ENCODE assay signal across 18 cellular contexts in genomic region chr3:143236226-143236964, GRCh38.
DNase-seq lines count a peak whose midpoint lies in the region; ATAC-seq and TF ChIP-seq lines count a peak whose summit lies in the region.
"Had no signal": no experiment of that assay in that cellular context is flagged by ENCODE, and none has a peak within 500 bp of the region (broad histone marks: within the 10 kb centered on the region; RNA-seq: fewer than 3 reads in every experiment).

No MANE protein-coding gene starts in this region.

- no peak overlapping the region for H3K9ac ChIP-seq in endodermal cell (ENCODE audit: extremely low read depth, low read length, poor library complexity, severe bottlenecking)

- 93 to 94% methylated on average over 6 to 10 of the region's 11 CpGs for WGBS in endodermal cell (ENCODE audit: insufficient coverage in 1 of 2, insufficient read length in 1 of 2), 2 experiments
- 89 to 92% (median 90%) methylated on average over 11 of the region's 11 CpGs for WGBS in heart left ventricle, 4 donors
- WGBS in psoas muscle, 3 donors, result 84 to 89% (median 86%) methylated on average over 11 of the region's 11 CpGs

- no peak overlapping the region for H3K4me3 Mint-ChIP-seq in activated CD4-positive, alpha-beta T cell treated with anti-CD3 and anti-CD28 coated beads for 36 hours
- H3K4me3 Mint-ChIP-seq in endodermal cell, result no peak overlapping the region
- peak overlapping the region in 1 of 2 donors; percentile 47 for H3K4me3 Mint-ChIP-seq in stimulated activated naive B cell treated with anti-CD40 and anti-IgM and Interleukin-4, amounts not matched to agents 10 μg/mL and 1 μg/mL and 100 μg/mL, for 72 hours
- no peak overlapping the region for H3K4me3 Mint-ChIP-seq in CD8-positive, alpha-beta T cell

- H3K36me3 Mint-ChIP-seq in activated CD4-positive, alpha-beta T cell treated with anti-CD3 and anti-CD28 coated beads for 36 hours (ENCODE audit: low read depth), result no peaks in the 10 kb centered on the region
- H3K36me3 Mint-ChIP-seq in endodermal cell (ENCODE audit: low read depth), result no peaks in the 10 kb centered on the region
- peaks cover 0 to 2% of the 10 kb centered on the region in 2 donors for H3K36me3 Mint-ChIP-seq in stimulated activated naive B cell treated with anti-CD40 and anti-IgM and Interleukin-4, amounts not matched to agents 10 μg/mL and 1 μg/mL and 100 μg/mL, for 72 hours
- peaks cover 2% of the 10 kb centered on the region for H3K36me3 Mint-ChIP-seq in CD8-positive, alpha-beta T cell

- TF ChIP-seq RAD21 in Ishikawa (IDR thresholded peaks at IDR 0.05; ENCODE audit: low read depth), result no peak

- DNase-seq in activated CD4-positive, alpha-beta T cell treated with anti-CD3 and anti-CD28 coated beads for 36 hours, result no peak
- DNase-seq in activated CD4-positive, alpha-beta T cell treated with anti-CD3 and anti-CD28 coated beads for 4 hours, result no peak
- DNase-seq in endodermal cell (no peak), heart left ventricle (no peak), psoas muscle (no peak)
- no peak for DNase-seq in stimulated activated naive B cell treated with anti-CD40 and anti-IgM and Interleukin-4, amounts not matched to agents 10 μg/mL and 1 μg/mL and 100 μg/mL, for 72 hours
- no peak for DNase-seq in CD8-positive, alpha-beta T cell
- DNase-seq: activated CD4-positive, alpha-beta T cell treated with anti-CD3 and anti-CD28 coated beads, Interleukin-2, amount 50 U/mL, for 4 hours; activated effector memory CD4-positive, alpha-beta T cell treated with Interleukin-2 at 50 U/mL for 16 hours; DMS 273 treated with DMSO at 0.1 percent for 48 hours; left cardiac atrium; NCI-H2107; OCI-M1; spleen; T-helper 1 cell; uterus had no signal

- POLR2A ChIA-PET in activated CD4-positive, alpha-beta T cell treated with anti-CD3 and anti-CD28 coated beads for 36 hours (lab: Charles Lee), result no interaction called here
- POLR2A ChIA-PET in CD8-positive, alpha-beta T cell (lab: Charles Lee), result no interaction called here

- H3K27me3 ChIP-seq in endodermal cell (ENCODE audit: control insufficient read depth, insufficient read depth, low read length, poor library complexity, severe bottlenecking) (no peaks in the 10 kb centered on the region), heart left ventricle (no peaks in the 10 kb centered on the region), psoas muscle (ENCODE audit: insufficient read depth in 3 of 3, low read length in 2 of 3) (peaks cover 0 to 3% (median 2%) of the 10 kb centered on the region in 3 donors)
- no peaks in the 10 kb centered on the region for H3K27me3 ChIP-seq in CD8-positive, alpha-beta T cell (ENCODE audit: insufficient read depth, low read length)
- H3K27me3 ChIP-seq: spleen, uterus had no signal

- H3K9me3 Mint-ChIP-seq in activated CD4-positive, alpha-beta T cell treated with anti-CD3 and anti-CD28 coated beads for 36 hours (ENCODE audit: low read depth), result peaks cover 3% of the 10 kb centered on the region
- no peaks in the 10 kb centered on the region for H3K9me3 Mint-ChIP-seq in endodermal cell
- H3K9me3 Mint-ChIP-seq in stimulated activated naive B cell treated with anti-CD40 and anti-IgM and Interleukin-4, amounts not matched to agents 10 μg/mL and 1 μg/mL and 100 μg/mL, for 72 hours, result peaks cover 0 to 8% of the 10 kb centered on the region in 2 donors
- peaks cover 3% of the 10 kb centered on the region for H3K9me3 Mint-ChIP-seq in CD8-positive, alpha-beta T cell

- TF ChIP-seq CTCF in endodermal cell (conservative IDR thresholded peaks at IDR 0.05), result no peak
- TF ChIP-seq CTCF in heart left ventricle (IDR thresholded peaks at IDR 0.05), result no peak
- no peak for TF ChIP-seq CTCF in CD8-positive, alpha-beta T cell (IDR thresholded peaks at IDR 0.05)
- TF ChIP-seq CTCF in psoas muscle (IDR thresholded peaks at IDR 0.05), result no peak

- no peaks in the 10 kb centered on the region for H3K36me3 ChIP-seq in endodermal cell (ENCODE audit: control insufficient read depth, insufficient read depth, low read length)
- H3K36me3 ChIP-seq in heart left ventricle, result no peaks in the 10 kb centered on the region
- H3K36me3 ChIP-seq in CD8-positive, alpha-beta T cell (ENCODE audit: insufficient read depth, low read length), result no peaks in the 10 kb centered on the region
- H3K36me3 ChIP-seq in psoas muscle (ENCODE audit: insufficient read depth in 1 of 2, low read depth in 1 of 2), result no peaks in the 10 kb centered on the region
- H3K36me3 ChIP-seq: spleen, uterus had no signal

- CTCF ChIA-PET in activated CD4-positive, alpha-beta T cell treated with anti-CD3 and anti-CD28 coated beads for 36 hours (lab: Charles Lee), result interaction anchor here (0.5 to 1.1 kb wide), 2 partner anchors 37 to 197 kb away, joined by 3 read pairs; no protein-coding TSS in a partner anchor
- CTCF ChIA-PET in CD8-positive, alpha-beta T cell (lab: Charles Lee), result no interaction called here

- H3K4me3 ChIP-seq in endodermal cell (ENCODE audit: low read length) (no peak overlapping the region), heart left ventricle (no peak overlapping the region), psoas muscle (no peak overlapping the region)
- H3K4me3 ChIP-seq in CD8-positive, alpha-beta T cell (ENCODE audit: low read depth, low read length), result no peak overlapping the region
- H3K4me3 ChIP-seq: A549, spleen, uterus had no signal

- peak overlapping the region; percentile 75 for H3K27ac ChIP-seq in endodermal cell (ENCODE audit: low read depth, low read length)
- H3K27ac ChIP-seq in heart left ventricle, result no peak overlapping the region
- no peak overlapping the region for H3K27ac ChIP-seq in CD8-positive, alpha-beta T cell (ENCODE audit: low read depth, low read length)
- no peak overlapping the region for H3K27ac ChIP-seq in psoas muscle
- H3K27ac ChIP-seq: A549, uterus had no signal

- H3K4me1 ChIP-seq in endodermal cell (ENCODE audit: control insufficient read depth, insufficient read depth, low read length) (no peaks in the 10 kb centered on the region), heart left ventricle (no peaks in the 10 kb centered on the region), psoas muscle (no peaks in the 10 kb centered on the region)
- no peaks in the 10 kb centered on the region for H3K4me1 ChIP-seq in CD8-positive, alpha-beta T cell (ENCODE audit: insufficient read depth, low read length)
- H3K4me1 ChIP-seq: A549, uterus had no signal

- ATAC-seq in activated CD4-positive, alpha-beta T cell treated with anti-CD3 and anti-CD28 coated beads for 36 hours, result peak; percentile 30
- peak; percentile 74 to 75 for ATAC-seq in stimulated activated naive B cell treated with anti-CD40 and anti-IgM and Interleukin-4, amounts not matched to agents 10 μg/mL and 1 μg/mL and 100 μg/mL, for 72 hours (replicated peaks)
- ATAC-seq in heart left ventricle, result no peak
- no peak for ATAC-seq in CD8-positive, alpha-beta T cell
- ATAC-seq in psoas muscle, result no peak
- ATAC-seq: A549, left cardiac atrium had no signal

- H3K9me3 ChIP-seq in endodermal cell (ENCODE audit: control insufficient read depth, low read length) (no peaks in the 10 kb centered on the region), heart left ventricle (peaks cover 0 to 6% (median 0%) of the 10 kb centered on the region in 12 donors), psoas muscle (no peaks in the 10 kb centered on the region)
- H3K9me3 ChIP-seq in CD8-positive, alpha-beta T cell (ENCODE audit: low read length), result no peaks in the 10 kb centered on the region
- H3K9me3 ChIP-seq: A549, spleen, uterus had no signal

- intact Hi-C loops in activated CD4-positive, alpha-beta T cell treated with anti-CD3 and anti-CD28 coated beads for 36 hours (cut with DNase I, micrococcal nuclease), result no loop called here
- intact Hi-C loops in heart left ventricle (cut with DNase I), result no loop called here
- intact Hi-C loops in CD8-positive, alpha-beta T cell (cut with DNase I, micrococcal nuclease), result no loop called here
- intact Hi-C loops in psoas muscle (cut with DNase I), result no loop called here

- no peaks in the 10 kb centered on the region for H3K27me3 Mint-ChIP-seq in activated CD4-positive, alpha-beta T cell treated with anti-CD3 and anti-CD28 coated beads for 36 hours
- H3K27me3 Mint-ChIP-seq in endodermal cell (ENCODE audit: insufficient read depth), result peaks cover 3% of the 10 kb centered on the region
- H3K27me3 Mint-ChIP-seq in stimulated activated naive B cell treated with anti-CD40 and anti-IgM and Interleukin-4, amounts not matched to agents 10 μg/mL and 1 μg/mL and 100 μg/mL, for 72 hours, result no peaks in the 10 kb centered on the region
- H3K27me3 Mint-ChIP-seq in CD8-positive, alpha-beta T cell (ENCODE audit: low read depth), result no peaks in the 10 kb centered on the region

- H3K27ac Mint-ChIP-seq in activated CD4-positive, alpha-beta T cell treated with anti-CD3 and anti-CD28 coated beads for 36 hours, result no peak overlapping the region
- no peak overlapping the region for H3K27ac Mint-ChIP-seq in endodermal cell
- H3K27ac Mint-ChIP-seq in stimulated activated naive B cell treated with anti-CD40 and anti-IgM and Interleukin-4, amounts not matched to agents 10 μg/mL and 1 μg/mL and 100 μg/mL, for 72 hours, result peak overlapping the region; percentile 3
- H3K27ac Mint-ChIP-seq in CD8-positive, alpha-beta T cell, result no peak overlapping the region

- peaks cover 8% of the 10 kb centered on the region for H3K4me1 Mint-ChIP-seq in activated CD4-positive, alpha-beta T cell treated with anti-CD3 and anti-CD28 coated beads for 36 hours
- no peaks in the 10 kb centered on the region for H3K4me1 Mint-ChIP-seq in endodermal cell
- H3K4me1 Mint-ChIP-seq in stimulated activated naive B cell treated with anti-CD40 and anti-IgM and Interleukin-4, amounts not matched to agents 10 μg/mL and 1 μg/mL and 100 μg/mL, for 72 hours, result peaks cover 6 to 22% of the 10 kb centered on the region in 2 donors
- peaks cover 14% of the 10 kb centered on the region for H3K4me1 Mint-ChIP-seq in CD8-positive, alpha-beta T cell (ENCODE audit: low read depth)

- 0 out of 2 replicates have a peak, but pooled peaks have one; percentile 23 for TF ChIP-seq EP300 in Ishikawa (IDR thresholded peaks at IDR 0.05; ENCODE audit: borderline replicate concordance)

- no peak for TF ChIP-seq POLR2A in heart left ventricle (IDR thresholded peaks at IDR 0.05)

TF ChIP-seq in Ishikawa, 13 proteins besides CTCF, POLR2A, EP300 and RAD21 (continues in another document):
- TF ChIP-seq EGR1 (IDR thresholded peaks at IDR 0.05) (no peak), CEBPB (IDR thresholded peaks at IDR 0.05) (peak; percentile 32; the same call in 1 of the 2 replicates)

Comparison
In these comparisons a context has a peak if more than half of its experiments do, and no peak if none do; other contexts are left out.
1. ATAC-seq: peak in activated CD4-positive, alpha-beta T cell treated with anti-CD3 and anti-CD28 coated beads for 36 hours (single experiment) and stimulated activated naive B cell treated with anti-CD40 and anti-IgM and Interleukin-4, amounts not matched to agents 10 μg/mL and 1 μg/mL and 100 μg/mL, for 72 hours (2 of 2); none in heart left ventricle (0 of 4), CD8-positive, alpha-beta T cell (single experiment) and psoas muscle (0 of 4).